8 cellular contexts compared by ENCODE assay signal in genomic region chr3:183427206-183428139, GRCh38. TPM values are rescaled to one million over a fixed set of nuclear protein-coding genes. Genes with fewer than 3 reads are reported as not detected.
DNase-seq lines count a peak whose midpoint lies in the region; ATAC-seq, FAIRE-seq and TF ChIP-seq lines count a peak whose summit lies in the region.

No MANE protein-coding gene starts in this region.

- H3K27ac Mint-ChIP-seq in natural killer cell treated with Interleukin-12 subunit alpha and Interleukin-12 subunit beta and Interleukin-15 and Interleukin-18, amount 100 ng/mL, for 72 hours, result no peak overlapping the region

- peak overlapping the region; percentile 86 for H3K4me3 Mint-ChIP-seq in natural killer cell treated with Interleukin-12 subunit alpha and Interleukin-12 subunit beta and Interleukin-15 and Interleukin-18, amount 100 ng/mL, for 72 hours

- peaks cover 7% of the 10 kb centered on the region for H3K27me3 ChIP-seq in GM06990 (replicated peaks; ENCODE audit: control insufficient read depth, insufficient read depth, low read length)

- no peaks in the 10 kb centered on the region for H3K36me3 ChIP-seq in GM06990 (ENCODE audit: control insufficient read depth, insufficient read depth, low read length)

- H3K4me1 Mint-ChIP-seq in natural killer cell treated with Interleukin-12 subunit alpha and Interleukin-12 subunit beta and Interleukin-15 and Interleukin-18, amount 100 ng/mL, for 72 hours (ENCODE audit: low read depth in 2 of 2), result peaks cover 22 to 28% of the 10 kb centered on the region in 2 donors

- no peak for FAIRE-seq in HTR-8/SVneo (lab: Jason Lieb, UNC)

- no peak overlapping the region for H3K27ac ChIP-seq in coronary artery

- H3K4me3 ChIP-seq in GM06990 (replicated peaks; ENCODE audit: low read depth, low read length) (peak overlapping the region; percentile 68), coronary artery (peak overlapping the region; percentile 81)

- no peak for TF ChIP-seq CTCF in GM06990 (IDR thresholded peaks at IDR 0.05; ENCODE audit: insufficient read depth, low read length, poor library complexity, severe bottlenecking)
- no peak for TF ChIP-seq CTCF in coronary artery (IDR thresholded peaks at IDR 0.05)

- DNase-seq in GM06990 (ENCODE audit: extremely low read depth, insufficient read length), result no peak
- peak; percentile 9 for DNase-seq in NCI-H1694 treated with DMSO at 0.1 percent for 48 hours (lab: John Stamatoyannopoulos, UW)
- DNase-seq in coronary artery (ENCODE audit: low spot score), result no peak
- DNase-seq in natural killer cell treated with Interleukin-12 subunit alpha and Interleukin-12 subunit beta and Interleukin-15 and Interleukin-18, amount 100 ng/mL, for 72 hours (ENCODE audit: low spot score), result no peak
- no peak for DNase-seq in HTR-8/SVneo (ENCODE audit: insufficient read length, low spot score)
- no peak for DNase-seq in stimulated activated CD4-positive, alpha-beta T cell treated with anti-CD3 and anti-CD28 coated beads, Interleukin-1b, Interleukin-23, amount 100 ng/mL, for 48 hours
- no peak for DNase-seq in NCI-H187 (lab: John Stamatoyannopoulos, UW)

- H3K9me3 Mint-ChIP-seq in natural killer cell treated with Interleukin-12 subunit alpha and Interleukin-12 subunit beta and Interleukin-15 and Interleukin-18, amount 100 ng/mL, for 72 hours, result no peaks in the 10 kb centered on the region

- H3K27me3 Mint-ChIP-seq in natural killer cell treated with Interleukin-12 subunit alpha and Interleukin-12 subunit beta and Interleukin-15 and Interleukin-18, amount 100 ng/mL, for 72 hours, result peaks cover 11 to 16% of the 10 kb centered on the region in 2 donors

- H3K36me3 Mint-ChIP-seq in natural killer cell treated with Interleukin-12 subunit alpha and Interleukin-12 subunit beta and Interleukin-15 and Interleukin-18, amount 100 ng/mL, for 72 hours, result no peaks in the 10 kb centered on the region

- peak in 1 of 2 donors; percentile 38 for ATAC-seq in natural killer cell treated with Interleukin-12 subunit alpha and Interleukin-12 subunit beta and Interleukin-15 and Interleukin-18, amount 100 ng/mL, for 72 hours
- no peak for ATAC-seq in HG02763 (IDR thresholded peaks at IDR 0.05; ENCODE audit: unreplicated experiment)

RNA-seq across cellular contexts. Expression of gene MCF2L2, which starts 0.9 kb away (rescaled TPM):
- 1 to 10 TPM; 3.0 to 3.3 TPM for total RNA-seq in natural killer cell treated with Interleukin-12 subunit alpha and Interleukin-12 subunit beta and Interleukin-15 and Interleukin-18, amount 100 ng/mL, for 72 hours
